In genomic region chr5:117255211-117256032, GRCh38 we compare ENCODE assay signal across 1 cellular context.
A peak's percentile ranks its signal among the peaks of the same experiment; 100 is the strongest.
TF ChIP-seq lines count a peak whose summit lies in the region.

No MANE protein-coding gene starts in this region.

TF ChIP-seq in A549, 52 proteins besides CTCF, POLR2A, EP300 and RAD21:
- peak; percentile 53 for TF ChIP-seq MAFK (IDR thresholded peaks at IDR 0.05; ENCODE audit: partially characterized antibody)
- TF ChIP-seq CHD2 (IDR thresholded peaks at IDR 0.05; ENCODE audit: low read length, partially characterized antibody): no peak
- no peak for TF ChIP-seq HOXB5 (CRISPR knock-in tag; IDR thresholded peaks at IDR 0.05)
